Comparison of ENCODE assay signal across 8 cellular contexts in genomic region chr2:181457741-181458425, GRCh38. TPM values are rescaled to one million over a fixed set of nuclear protein-coding genes. Genes with fewer than 3 reads are reported as not detected.
DNase-seq lines count a peak whose midpoint lies in the region; ATAC-seq and TF ChIP-seq lines count a peak whose summit lies in the region.

No MANE protein-coding gene starts in this region.

- TF ChIP-seq CTCF in neutrophil (IDR thresholded peaks at IDR 0.05) (no peak), upper lobe of right lung (IDR thresholded peaks at IDR 0.05) (no peak)

- intact Hi-C loops in upper lobe of right lung (cut with DNase I), result no loop called here

- POLR2A ChIA-PET in HEK293T (lab: Yijun Ruan, JAX), result interaction anchor here (0.6 kb wide), 1 partner anchor 13 kb away, joined by 3 read pairs; no protein-coding TSS in a partner anchor

- peak; percentile 50 for DNase-seq in GDM1 (lab: John Stamatoyannopoulos, UW)
- DNase-seq in HEK293T (ENCODE audit: extremely low spot score), result peak; percentile 39
- peak; percentile 68 to 76 for DNase-seq in NCI-H524 (lab: John Stamatoyannopoulos, UW)
- peak; percentile 29 for DNase-seq in activated T-cell treated with anti-CD3 and anti-CD28 coated beads for 4 hours
- peak; percentile 49 for DNase-seq in fibroblast of peridontal ligament (ENCODE audit: extremely low read depth)
- peak; percentile 71 for DNase-seq in upper lobe of right lung
- DNase-seq in HT-29 (ENCODE audit: low spot score), result no peak

- H3K36me3 ChIP-seq in neutrophil (no peaks in the 10 kb centered on the region), upper lobe of right lung (no peaks in the 10 kb centered on the region)

- H3K4me3 ChIP-seq in neutrophil (ENCODE audit: low read depth in 1 of 2, low read length in 1 of 2), result peak overlapping the region; percentile 77 to 78
- peak overlapping the region; percentile 60 for H3K4me3 ChIP-seq in upper lobe of right lung

- H3K4me1 ChIP-seq in neutrophil (ENCODE audit: control insufficient read depth in 1 of 2, insufficient read depth in 1 of 2, low read depth in 1 of 2, low read length in 1 of 2), result peaks cover 66 to 72% of the 10 kb centered on the region in 2 experiments
- peaks cover 18% of the 10 kb centered on the region for H3K4me1 ChIP-seq in upper lobe of right lung

- CTCF ChIA-PET in HEK293T (lab: Yijun Ruan, JAX), result interaction anchor here (0.7 to 1.9 kb wide), 4 partner anchors 8 to 353 kb away, joined by 3 to 8 read pairs (median 6); no protein-coding TSS in a partner anchor

- H3K27me3 ChIP-seq in neutrophil, result no peaks in the 10 kb centered on the region
- peaks cover 13% of the 10 kb centered on the region for H3K27me3 ChIP-seq in upper lobe of right lung

- no peaks in the 10 kb centered on the region for H3K9me3 ChIP-seq in neutrophil
- H3K9me3 ChIP-seq in upper lobe of right lung, result no peaks in the 10 kb centered on the region

- H3K27ac ChIP-seq in neutrophil, result peak overlapping the region; percentile 77
- peak overlapping the region; percentile 85 for H3K27ac ChIP-seq in upper lobe of right lung

- peak; percentile 52 for ATAC-seq in upper lobe of right lung

TF ChIP-seq in HEK293T, 16 proteins besides CTCF, POLR2A, EP300 and RAD21:
- peak; percentile 48 for TF ChIP-seq L3MBTL2 (conservative IDR thresholded peaks at IDR 0.05)
- no peak for TF ChIP-seq HDGF (IDR thresholded peaks at IDR 0.05; ENCODE audit: borderline replicate concordance)
- TF ChIP-seq ELF4 (IDR thresholded peaks at IDR 0.05), result no peak

RNA-seq across cellular contexts. Expression of gene ITGA4, which starts 0.7 kb away (rescaled TPM):
- total RNA-seq in upper lobe of right lung, result 18.4 TPM
- not detected in 2 replicates for total RNA-seq in HT-29 (2014; rRNA removed; shearing (Covaris generic))

Comparison
In these comparisons a context has a peak if more than half of its experiments do, and no peak if none do; other contexts are left out.
1. RNA of gene ITGA4, which starts 0.7 kb away (total RNA-seq): 18.4 TPM in upper lobe of right lung (single experiment); not detected in HT-29; every median in the first group is over 10 times any median in the second.